ENCODE assay signal across 19 cellular contexts in genomic region chr1:43265431-43265830, GRCh38. TPM values are rescaled to one million over a fixed set of nuclear protein-coding genes. Genes with fewer than 3 reads are reported as not detected.
DNase-seq lines count a peak whose midpoint lies in the region; ATAC-seq and TF ChIP-seq lines count a peak whose summit lies in the region.
"Had no signal": no experiment of that assay in that cellular context is flagged by ENCODE, and none has a peak within 500 bp of the region (broad histone marks: within the 10 kb centered on the region; RNA-seq: fewer than 3 reads in every experiment).

No MANE protein-coding gene starts in this region.

- peaks cover 35% of the 10 kb centered on the region for H3K9me3 Mint-ChIP-seq in nephron
- H3K9me3 Mint-ChIP-seq: CD4-positive, alpha-beta T cell had no signal

- peak overlapping the region in 2 of 3 experiments; percentile 68 to 76 for H3K27ac Mint-ChIP-seq in nephron
- H3K27ac Mint-ChIP-seq: CD4-positive, alpha-beta T cell; GM23338 had no signal

- H3K9me3 ChIP-seq in body of pancreas (no peaks in the 10 kb centered on the region), esophagus squamous epithelium (no peaks in the 10 kb centered on the region)
- H3K9me3 ChIP-seq: BE2C had no signal

- no peak for TF ChIP-seq POLR2A in body of pancreas (IDR thresholded peaks at IDR 0.05)
- no peak for TF ChIP-seq POLR2A in esophagus squamous epithelium (IDR thresholded peaks at IDR 0.05)

- DNase-seq in LNCaP clone FGC (ENCODE audit: low read depth) (peak; percentile 76), body of pancreas (no peak), ureter (ENCODE audit: low spot score) (peak; percentile 9), esophagus squamous epithelium (lab: John Stamatoyannopoulos, UW) (no peak)
- DNase-seq: ACHN; BE2C; C1 segment of cervical spinal cord; CD4-positive, alpha-beta T cell; DMS153; DMS79; GDM1; HCEC 1CT; IMR-90 had no signal

- no peak overlapping the region for H3K4me3 Mint-ChIP-seq in nephron
- H3K4me3 Mint-ChIP-seq: CD4-positive, alpha-beta T cell; GM23338 had no signal

- WGBS in body of pancreas, 2 donors, result 16 to 21% methylated on average over 4 of the region's 4 CpGs
- 57 to 65% methylated on average over 4 of the region's 4 CpGs for WGBS in esophagus squamous epithelium, 2 donors

- TF ChIP-seq CTCF in LNCaP clone FGC (IDR thresholded peaks at IDR 0.05; ENCODE audit: control insufficient read depth, extremely low read depth, insufficient read depth) (no peak), body of pancreas (IDR thresholded peaks at IDR 0.05) (no peak), nephron (IDR thresholded peaks at IDR 0.05; ENCODE audit: unreplicated experiment in 3 of 3) (no peak), esophagus squamous epithelium (IDR thresholded peaks at IDR 0.05) (no peak)

- ATAC-seq in body of pancreas (peak; percentile 7), HG03025 (IDR thresholded peaks at IDR 0.05; ENCODE audit: low FRiP score, unreplicated experiment) (no peak)
- ATAC-seq: GM23338 had no signal

- H3K27ac ChIP-seq in body of pancreas (peak overlapping the region; percentile 0 to 63 (median 44)), esophagus squamous epithelium (peak overlapping the region in 1 of 4 donors; percentile 43)
- H3K27ac ChIP-seq: HL-60 had no signal

- H3K4me1 Mint-ChIP-seq in nephron, result peaks cover 4% of the 10 kb centered on the region

- H3K27me3 ChIP-seq in body of pancreas (no peaks in the 10 kb centered on the region), esophagus squamous epithelium (peaks cover 0 to 4% (median 0%) of the 10 kb centered on the region in 4 donors)
- H3K27me3 ChIP-seq: BE2C had no signal

- H3K4me1 ChIP-seq in body of pancreas (peaks cover 38% of the 10 kb centered on the region), esophagus squamous epithelium (peaks cover 0 to 15% (median 6%) of the 10 kb centered on the region in 3 donors)
- H3K4me1 ChIP-seq: BE2C had no signal

- peaks cover 21% of the 10 kb centered on the region for H3K27me3 Mint-ChIP-seq in nephron (ENCODE audit: low read depth)

- peaks cover 9% of the 10 kb centered on the region for H3K36me3 Mint-ChIP-seq in nephron (ENCODE audit: low read depth)

- intact Hi-C loops in body of pancreas (cut with DNase I), result no loop called here
- intact Hi-C loops in esophagus squamous epithelium (cut with DNase I), result no loop called here

- H3K4me3 ChIP-seq in LNCaP clone FGC (ENCODE audit: low read depth, low read length), result no peak overlapping the region
- H3K4me3 ChIP-seq in body of pancreas, result no peak overlapping the region
- no peak overlapping the region for H3K4me3 ChIP-seq in esophagus squamous epithelium
- H3K4me3 ChIP-seq: GM23338 had no signal

- H3K36me3 ChIP-seq in body of pancreas (replicated peaks in 1 of 2; ENCODE audit: insufficient read depth in 1 of 2, low read depth in 2 of 2) (no peaks in the 10 kb centered on the region), esophagus squamous epithelium (no peaks in the 10 kb centered on the region)
- H3K36me3 ChIP-seq: BE2C had no signal

RNA-seq across cellular contexts. Expression of gene TMEM125, which starts 4.4 kb away (rescaled TPM):
- 10 to 100 TPM; 45.8 to 51.1 TPM for total RNA-seq in body of pancreas
- total RNA-seq in ureter, result 12.1 TPM
- total RNA-seq in esophagus squamous epithelium, result 10 to 100 TPM in 2 of 4 donors, 1 to 10 TPM in 2; 4.2 to 15.5 (median 10.2) TPM
- total RNA-seq: CD4-positive, alpha-beta T cell; Daoy; HT1080 had no signal

RNA-seq across cellular contexts. Expression of gene C1orf210, which starts 19.9 kb away (rescaled TPM):
- total RNA-seq in body of pancreas, result 10 to 100 TPM in 1 of 2 donors, 1 to 10 TPM in 1; 6.6 to 11.7 TPM
- total RNA-seq in ureter, result 12.0 TPM
- 10 to 100 TPM in 2 of 4 donors, 1 to 10 TPM in 2; 7.9 to 16.2 (median 11.4) TPM for total RNA-seq in esophagus squamous epithelium
- total RNA-seq: CD4-positive, alpha-beta T cell; Daoy; HT1080; IMR-90 had no signal

RNA-seq across cellular contexts. Expression of gene TIE1, which starts 35.4 kb away (rescaled TPM):
- 10 to 100 TPM; 12.2 to 14.0 TPM for total RNA-seq in body of pancreas
- 21.4 TPM for total RNA-seq in ureter
- 10 to 100 TPM in 1 of 4 donors, 1 to 10 TPM in 3; 3.1 to 16.6 (median 5.9) TPM for total RNA-seq in esophagus squamous epithelium
- total RNA-seq: CD4-positive, alpha-beta T cell had no signal

Comparison
In these comparisons a context has a peak if more than half of its experiments do, and no peak if none do; other contexts are left out.
1. DNase-seq: peak in LNCaP clone FGC (single experiment) and ureter (single experiment); none in body of pancreas (0 of 4) and esophagus squamous epithelium (single experiment).